ENCODE assay signal across 11 cellular contexts in the genomic region with DNA sequence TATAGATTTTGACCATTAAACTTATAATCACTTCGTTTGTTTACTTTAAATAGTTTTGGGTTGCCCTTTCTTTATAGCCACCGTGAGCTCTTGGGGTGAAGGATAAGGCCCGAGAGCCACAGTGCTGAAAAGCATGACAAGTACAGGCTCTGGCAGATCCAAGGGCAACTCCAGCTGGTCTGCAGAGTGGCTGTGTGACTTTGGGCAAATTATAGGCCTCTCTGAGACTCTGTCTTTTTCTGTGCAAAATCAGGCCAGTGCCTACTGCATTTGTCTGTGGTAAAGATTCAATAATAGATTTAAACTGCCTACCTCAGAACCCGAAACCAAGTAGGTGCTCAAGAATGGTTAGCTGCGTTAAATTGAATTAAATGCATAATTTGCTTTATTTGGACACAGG.
"Had no signal": no experiment of that assay in that cellular context is flagged by ENCODE, and none has a peak within 500 bp of the region (broad histone marks: within the 10 kb centered on the region; RNA-seq: fewer than 3 reads in every experiment).

No MANE protein-coding gene starts in this region.

- FAIRE-seq: H1, H54 had no signal

- DNase-seq: GM23248, GOT3, H7, H9, HCEC 1CT, HFFc6 had no signal

- H3K4me3 ChIP-seq: GM23248, GM23338, HAP-1 had no signal

- H3K4me1 ChIP-seq: HAP-1 had no signal

- H3K9me3 ChIP-seq: HAP-1 had no signal

- H3K4me3 Mint-ChIP-seq: GM23338, H9, HFFc6 had no signal

- H3K36me3 ChIP-seq: HAP-1 had no signal

- H3K27ac Mint-ChIP-seq: GM23338, H9, HFFc6 had no signal

- H3K27ac ChIP-seq: GM23248 had no signal

- H3K9ac ChIP-seq: GM23248 had no signal

- H2AFZ ChIP-seq: GM23248, GM23338 had no signal

- H3K4me2 ChIP-seq: GM23338 had no signal

- ATAC-seq: GM23338, HCT116 had no signal
